ENCODE assay signal across 17 cellular contexts in genomic region chr17:39079836-39080235, GRCh38.
"Had no signal": no experiment of that assay in that cellular context is flagged by ENCODE, and none has a peak within 500 bp of the region (broad histone marks: within the 10 kb centered on the region; RNA-seq: fewer than 3 reads in every experiment).

No MANE protein-coding gene starts in this region.

- H3K9me3 ChIP-seq: right lobe of liver, suprapubic skin had no signal

- H3K27ac ChIP-seq: parathyroid adenoma, right lobe of liver, suprapubic skin had no signal

- H3K4me3 ChIP-seq: dorsolateral prefrontal cortex, right lobe of liver, smooth muscle cell, suprapubic skin had no signal

- H2AFZ ChIP-seq: parathyroid adenoma had no signal

- H3K36me3 ChIP-seq: right lobe of liver, suprapubic skin had no signal

- H3K27me3 ChIP-seq: dorsolateral prefrontal cortex, right lobe of liver, suprapubic skin had no signal

- H3K9ac ChIP-seq: parathyroid adenoma had no signal

- DNase-seq: caudate nucleus; effector CD4-positive, alpha-beta T cell; hypothalamus; mesendoderm; midbrain; naive thymus-derived CD8-positive, alpha-beta T cell; right lobe of liver; stimulated activated CD4-positive, alpha-beta T cell treated with anti-CD3 and anti-CD28 coated beads, Interleukin-12 subunit alpha, Interleukin-12 subunit beta, amount 100 ng/mL, for 4 hours; stimulated activated CD4-positive, alpha-beta T cell treated with anti-CD3 and anti-CD28 coated beads, Interleukin-1b, Interleukin-23, amount 100 ng/mL, for 48 hours; stimulated activated CD4-positive, alpha-beta T cell treated with anti-CD3 and anti-CD28 coated beads, Interleukin-4, amount 100 ng/mL, for 1 hour; stimulated activated CD8-positive, alpha-beta memory T cell treated with anti-CD3 and anti-CD28 coated beads, Interleukin-4, amount 100 ng/mL, for 48 hours; stimulated activated naive CD4-positive, alpha-beta T cell; stimulated activated naive CD8-positive, alpha-beta T cell treated with anti-CD3 and anti-CD28 coated beads, Interleukin-15, amount 100 ng/mL, for 72 hours had no signal

- H3K4me1 ChIP-seq: right lobe of liver had no signal
